8 cellular contexts compared by ENCODE assay signal in genomic region chr9:93988056-93988455, GRCh38. TPM values are rescaled to one million over a fixed set of nuclear protein-coding genes. Genes with fewer than 3 reads are reported as not detected.
"Had no signal": no experiment of that assay in that cellular context is flagged by ENCODE, and none has a peak within 500 bp of the region (broad histone marks: within the 10 kb centered on the region; RNA-seq: fewer than 3 reads in every experiment).

No MANE protein-coding gene starts in this region.

- FAIRE-seq: GM12878, GM12891, GM12892, GM18507, GM19239 had no signal

- DNase-seq: GDM1, GF-D8 had no signal

- ATAC-seq: GM12878 had no signal

- H3K4me3 ChIP-seq: GM12878 had no signal

RNA-seq across cellular contexts. Expression of gene BARX1, which starts 32.9 kb away (rescaled TPM):
- total RNA-seq: G401, GM12878 had no signal
- polyA plus RNA-seq: GM12878 had no signal
